1 cellular context compared by ENCODE assay signal in the genomic region with DNA sequence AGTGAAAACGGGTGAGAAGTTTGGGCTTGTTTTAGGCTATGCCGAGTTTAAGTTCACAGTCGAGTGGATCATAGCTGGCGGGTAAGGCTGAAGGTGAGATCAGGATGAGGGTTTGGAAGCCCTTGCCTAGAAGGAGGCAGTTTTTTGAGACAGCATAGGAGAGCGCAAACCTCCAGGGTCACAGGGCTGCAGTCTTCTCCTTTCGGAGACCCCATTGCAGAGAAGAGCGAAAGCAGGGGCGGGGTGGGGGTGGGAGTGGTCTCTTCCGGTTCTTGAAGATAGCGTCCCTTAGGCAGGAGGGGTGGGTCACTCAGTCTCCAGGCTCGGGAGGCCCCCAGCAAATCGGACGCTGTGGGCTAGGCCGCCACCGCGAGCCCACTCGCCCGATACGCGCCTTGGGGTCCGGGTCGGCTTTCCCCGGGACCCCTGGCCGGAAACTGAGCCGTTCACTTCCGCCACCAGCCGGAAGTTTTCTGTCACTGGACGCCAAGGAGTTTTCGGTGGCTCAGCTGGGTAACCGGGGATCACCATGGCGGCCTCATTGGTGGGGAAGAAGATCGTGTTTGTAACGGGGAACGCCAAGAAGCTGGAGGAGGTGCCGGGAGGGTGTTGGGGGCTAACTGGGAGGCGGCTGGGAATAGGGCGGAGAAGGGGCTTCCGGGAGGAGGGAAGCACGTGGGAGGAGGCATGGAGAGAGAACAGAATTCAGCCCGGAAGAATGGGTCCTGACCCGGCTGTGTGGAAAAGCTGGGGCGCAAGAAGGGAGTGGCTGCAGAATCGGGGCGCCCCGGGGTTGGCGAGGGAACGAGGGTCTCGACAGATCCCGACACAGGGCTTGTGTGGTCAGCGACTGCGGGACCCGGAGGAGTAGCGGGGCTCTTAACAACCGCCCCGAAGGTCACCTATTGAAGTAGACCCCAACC.
TF ChIP-seq lines count a peak whose summit lies in the region.

ITPA (plus strand) TSS at position 476 of the 923 bp plus-strand sequence; CDS start at position 530, 54 bp downstream.

TF ChIP-seq in HEK293, 187 proteins besides CTCF, POLR2A, EP300 and RAD21 (continued from another document and continues in another):
- TF ChIP-seq, protein P1, sequence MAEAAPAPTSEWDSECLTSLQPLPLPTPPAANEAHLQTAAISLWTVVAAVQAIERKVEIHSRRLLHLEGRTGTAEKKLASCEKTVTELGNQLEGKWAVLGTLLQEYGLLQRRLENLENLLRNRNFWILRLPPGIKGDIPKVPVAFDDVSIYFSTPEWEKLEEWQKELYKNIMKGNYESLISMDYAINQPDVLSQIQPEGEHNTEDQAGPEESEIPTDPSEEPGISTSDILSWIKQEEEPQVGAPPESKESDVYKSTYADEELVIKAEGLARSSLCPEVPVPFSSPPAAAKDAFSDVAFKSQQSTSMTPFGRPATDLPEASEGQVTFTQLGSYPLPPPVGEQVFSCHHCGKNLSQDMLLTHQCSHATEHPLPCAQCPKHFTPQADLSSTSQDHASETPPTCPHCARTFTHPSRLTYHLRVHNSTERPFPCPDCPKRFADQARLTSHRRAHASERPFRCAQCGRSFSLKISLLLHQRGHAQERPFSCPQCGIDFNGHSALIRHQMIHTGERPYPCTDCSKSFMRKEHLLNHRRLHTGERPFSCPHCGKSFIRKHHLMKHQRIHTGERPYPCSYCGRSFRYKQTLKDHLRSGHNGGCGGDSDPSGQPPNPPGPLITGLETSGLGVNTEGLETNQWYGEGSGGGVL (tag by site-specific recombination; IDR thresholded peaks at IDR 0.05) = no peak
- no peak for TF ChIP-seq ZNF24 (tag by site-specific recombination; IDR thresholded peaks at IDR 0.05)
- TF ChIP-seq ZBTB48 (tag by site-specific recombination; IDR thresholded peaks at IDR 0.05) = no peak; the same call in 1 of the 2 replicates
- no peak for TF ChIP-seq GFI1B (tag by site-specific recombination; IDR thresholded peaks at IDR 0.05)
- TF ChIP-seq, protein P2, sequence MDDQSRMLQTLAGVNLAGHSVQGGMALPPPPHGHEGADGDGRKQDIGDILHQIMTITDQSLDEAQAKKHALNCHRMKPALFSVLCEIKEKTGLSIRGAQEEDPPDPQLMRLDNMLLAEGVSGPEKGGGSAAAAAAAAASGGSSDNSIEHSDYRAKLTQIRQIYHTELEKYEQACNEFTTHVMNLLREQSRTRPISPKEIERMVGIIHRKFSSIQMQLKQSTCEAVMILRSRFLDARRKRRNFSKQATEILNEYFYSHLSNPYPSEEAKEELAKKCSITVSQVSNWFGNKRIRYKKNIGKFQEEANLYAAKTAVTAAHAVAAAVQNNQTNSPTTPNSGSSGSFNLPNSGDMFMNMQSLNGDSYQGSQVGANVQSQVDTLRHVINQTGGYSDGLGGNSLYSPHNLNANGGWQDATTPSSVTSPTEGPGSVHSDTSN (CRISPR knock-in tag; IDR thresholded peaks at IDR 0.05) = no peak
- no peak for TF ChIP-seq ZNF792 (tag by site-specific recombination; IDR thresholded peaks at IDR 0.05)
- TF ChIP-seq HIC1 (tag by site-specific recombination; IDR thresholded peaks at IDR 0.05) = no peak
- TF ChIP-seq, protein P3, sequence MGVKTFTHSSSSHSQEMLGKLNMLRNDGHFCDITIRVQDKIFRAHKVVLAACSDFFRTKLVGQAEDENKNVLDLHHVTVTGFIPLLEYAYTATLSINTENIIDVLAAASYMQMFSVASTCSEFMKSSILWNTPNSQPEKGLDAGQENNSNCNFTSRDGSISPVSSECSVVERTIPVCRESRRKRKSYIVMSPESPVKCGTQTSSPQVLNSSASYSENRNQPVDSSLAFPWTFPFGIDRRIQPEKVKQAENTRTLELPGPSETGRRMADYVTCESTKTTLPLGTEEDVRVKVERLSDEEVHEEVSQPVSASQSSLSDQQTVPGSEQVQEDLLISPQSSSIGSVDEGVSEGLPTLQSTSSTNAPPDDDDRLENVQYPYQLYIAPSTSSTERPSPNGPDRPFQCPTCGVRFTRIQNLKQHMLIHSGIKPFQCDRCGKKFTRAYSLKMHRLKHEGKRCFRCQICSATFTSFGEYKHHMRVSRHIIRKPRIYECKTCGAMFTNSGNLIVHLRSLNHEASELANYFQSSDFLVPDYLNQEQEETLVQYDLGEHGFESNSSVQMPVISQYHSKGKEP (tag by site-specific recombination; IDR thresholded peaks at IDR 0.05) = no peak
- TF ChIP-seq ZNF169 (tag by site-specific recombination; IDR thresholded peaks at IDR 0.05) = no peak
- no peak for TF ChIP-seq ZNF704 (tag by site-specific recombination; IDR thresholded peaks at IDR 0.05)
- TF ChIP-seq, protein P4, sequence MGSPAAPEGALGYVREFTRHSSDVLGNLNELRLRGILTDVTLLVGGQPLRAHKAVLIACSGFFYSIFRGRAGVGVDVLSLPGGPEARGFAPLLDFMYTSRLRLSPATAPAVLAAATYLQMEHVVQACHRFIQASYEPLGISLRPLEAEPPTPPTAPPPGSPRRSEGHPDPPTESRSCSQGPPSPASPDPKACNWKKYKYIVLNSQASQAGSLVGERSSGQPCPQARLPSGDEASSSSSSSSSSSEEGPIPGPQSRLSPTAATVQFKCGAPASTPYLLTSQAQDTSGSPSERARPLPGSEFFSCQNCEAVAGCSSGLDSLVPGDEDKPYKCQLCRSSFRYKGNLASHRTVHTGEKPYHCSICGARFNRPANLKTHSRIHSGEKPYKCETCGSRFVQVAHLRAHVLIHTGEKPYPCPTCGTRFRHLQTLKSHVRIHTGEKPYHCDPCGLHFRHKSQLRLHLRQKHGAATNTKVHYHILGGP (tag by site-specific recombination; IDR thresholded peaks at IDR 0.05) = no peak
- TF ChIP-seq ZNF433 (tag by site-specific recombination; IDR thresholded peaks at IDR 0.05; ENCODE audit: low read depth) = no peak
- no peak for TF ChIP-seq ZBTB1 (tag by site-specific recombination; IDR thresholded peaks at IDR 0.05)
- TF ChIP-seq BCL11A (tag by site-specific recombination; IDR thresholded peaks at IDR 0.05; ENCODE audit: low read depth) = no peak
- TF ChIP-seq ZNF184 (tag by site-specific recombination; IDR thresholded peaks at IDR 0.05) = no peak
- TF ChIP-seq, protein P5, sequence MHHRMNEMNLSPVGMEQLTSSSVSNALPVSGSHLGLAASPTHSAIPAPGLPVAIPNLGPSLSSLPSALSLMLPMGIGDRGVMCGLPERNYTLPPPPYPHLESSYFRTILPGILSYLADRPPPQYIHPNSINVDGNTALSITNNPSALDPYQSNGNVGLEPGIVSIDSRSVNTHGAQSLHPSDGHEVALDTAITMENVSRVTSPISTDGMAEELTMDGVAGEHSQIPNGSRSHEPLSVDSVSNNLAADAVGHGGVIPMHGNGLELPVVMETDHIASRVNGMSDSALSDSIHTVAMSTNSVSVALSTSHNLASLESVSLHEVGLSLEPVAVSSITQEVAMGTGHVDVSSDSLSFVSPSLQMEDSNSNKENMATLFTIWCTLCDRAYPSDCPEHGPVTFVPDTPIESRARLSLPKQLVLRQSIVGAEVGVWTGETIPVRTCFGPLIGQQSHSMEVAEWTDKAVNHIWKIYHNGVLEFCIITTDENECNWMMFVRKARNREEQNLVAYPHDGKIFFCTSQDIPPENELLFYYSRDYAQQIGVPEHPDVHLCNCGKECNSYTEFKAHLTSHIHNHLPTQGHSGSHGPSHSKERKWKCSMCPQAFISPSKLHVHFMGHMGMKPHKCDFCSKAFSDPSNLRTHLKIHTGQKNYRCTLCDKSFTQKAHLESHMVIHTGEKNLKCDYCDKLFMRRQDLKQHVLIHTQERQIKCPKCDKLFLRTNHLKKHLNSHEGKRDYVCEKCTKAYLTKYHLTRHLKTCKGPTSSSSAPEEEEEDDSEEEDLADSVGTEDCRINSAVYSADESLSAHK (tag by site-specific recombination; IDR thresholded peaks at IDR 0.05) = no peak
- TF ChIP-seq ZNF596 (tag by site-specific recombination; IDR thresholded peaks at IDR 0.05) = no peak
- TF ChIP-seq ZNF600 (tag by site-specific recombination; IDR thresholded peaks at IDR 0.05) = peak; percentile 27; the same call in 1 of the 2 replicates
- TF ChIP-seq MYNN (tag by site-specific recombination; IDR thresholded peaks at IDR 0.05; ENCODE audit: borderline replicate concordance) = no peak
- TF ChIP-seq ZNF544 (tag by site-specific recombination; IDR thresholded peaks at IDR 0.05) = no peak
- no peak for TF ChIP-seq ZNF354C (tag by site-specific recombination; IDR thresholded peaks at IDR 0.05; ENCODE audit: borderline replicate concordance, low read depth)
- no peak for TF ChIP-seq ZNF391 (tag by site-specific recombination; IDR thresholded peaks at IDR 0.05; ENCODE audit: borderline replicate concordance, low read depth)
- TF ChIP-seq ZBTB10 (tag by site-specific recombination; IDR thresholded peaks at IDR 0.05) = peak; percentile 71
- TF ChIP-seq ZNF266 (tag by site-specific recombination; IDR thresholded peaks at IDR 0.05; ENCODE audit: low read depth) = no peak
- no peak for TF ChIP-seq ZNF16 (tag by site-specific recombination; IDR thresholded peaks at IDR 0.05; ENCODE audit: low read depth)
- TF ChIP-seq ZNF37A (tag by site-specific recombination; IDR thresholded peaks at IDR 0.05) = no peak
- TF ChIP-seq ZSCAN16 (tag by site-specific recombination; IDR thresholded peaks at IDR 0.05) = peak; percentile 13; the same call in 1 of the 2 replicates
- TF ChIP-seq ZNF280D (tag by site-specific recombination; IDR thresholded peaks at IDR 0.05) = no peak
- TF ChIP-seq ZNF776 (tag by site-specific recombination; IDR thresholded peaks at IDR 0.05; ENCODE audit: borderline replicate concordance) = no peak
- TF ChIP-seq ZNF138 (tag by site-specific recombination; IDR thresholded peaks at IDR 0.05; ENCODE audit: borderline replicate concordance) = no peak
- no peak for TF ChIP-seq ZNF362 (tag by site-specific recombination; IDR thresholded peaks at IDR 0.05)
- TF ChIP-seq MZF1 (tag by site-specific recombination; IDR thresholded peaks at IDR 0.05; ENCODE audit: borderline replicate concordance) = no peak
- TF ChIP-seq ZBTB8A (tag by site-specific recombination; IDR thresholded peaks at IDR 0.05) = peak; percentile 57
- peak; percentile 50; the same call in 1 of the 2 replicates for TF ChIP-seq YY1 (tag by site-specific recombination; IDR thresholded peaks at IDR 0.05)
